ENCODE assay signal across 8 cellular contexts in genomic region chr3:59818033-59818936, GRCh38.
DNase-seq lines count a peak whose midpoint lies in the region; ATAC-seq and TF ChIP-seq lines count a peak whose summit lies in the region.

No MANE protein-coding gene starts in this region.

- peaks cover 16% of the 10 kb centered on the region for H3K9me3 Mint-ChIP-seq in neural crest cell
- peaks cover 0 to 2% (median 0%) of the 10 kb centered on the region in 5 donors for H3K9me3 Mint-ChIP-seq in CD8-positive, alpha-beta memory T cell

- peaks cover 8% of the 10 kb centered on the region for H3K36me3 Mint-ChIP-seq in neural crest cell (ENCODE audit: low read depth)
- H3K36me3 Mint-ChIP-seq in CD8-positive, alpha-beta memory T cell, result peaks cover 0 to 9% (median 2%) of the 10 kb centered on the region in 3 donors

- no peaks in the 10 kb centered on the region for H3K27me3 Mint-ChIP-seq in neural crest cell (ENCODE audit: low read depth)
- H3K27me3 Mint-ChIP-seq in CD8-positive, alpha-beta memory T cell, result no peaks in the 10 kb centered on the region

- H3K27ac Mint-ChIP-seq in neural crest cell (ENCODE audit: unreplicated experiment), result peak overlapping the region; percentile 68
- no peak overlapping the region for H3K27ac Mint-ChIP-seq in CD8-positive, alpha-beta memory T cell

- H3K4me1 Mint-ChIP-seq in neural crest cell, result peaks cover 24% of the 10 kb centered on the region
- no peaks in the 10 kb centered on the region for H3K4me1 Mint-ChIP-seq in CD8-positive, alpha-beta memory T cell

- H3K27ac ChIP-seq in CD8-positive, alpha-beta memory T cell (ENCODE audit: low read depth, low read length), result no peak overlapping the region

- H3K9me3 ChIP-seq in CD8-positive, alpha-beta memory T cell (ENCODE audit: low read length), result no peaks in the 10 kb centered on the region

- DNase-seq in AG20443 (ENCODE audit: low spot score) (peak; percentile 90), OCI-M1 (lab: John Stamatoyannopoulos, UW) (peak; percentile 14), epithelial cell of proximal tubule (ENCODE audit: low read depth) (peak; percentile 74), neural crest cell (ENCODE audit: low read depth, low spot score) (no peak), mesenteric fat pad (ENCODE audit: low spot score) (no peak), activated gamma-delta T cell (lab: John Stamatoyannopoulos, UW) (no peak)
- DNase-seq in CD8-positive, alpha-beta memory T cell, result no peak

- ATAC-seq in HG03442 (IDR thresholded peaks at IDR 0.05; ENCODE audit: unreplicated experiment), result no peak

- H3K4me1 ChIP-seq in CD8-positive, alpha-beta memory T cell (ENCODE audit: insufficient read depth, low read length), result no peaks in the 10 kb centered on the region

- POLR2A ChIA-PET in CD8-positive, alpha-beta memory T cell (lab: Charles Lee), result no interaction called here

- H3K4me3 ChIP-seq in epithelial cell of proximal tubule (ENCODE audit: low read depth, low read length), result no peak overlapping the region
- no peak overlapping the region for H3K4me3 ChIP-seq in CD8-positive, alpha-beta memory T cell (ENCODE audit: low read length)

- TF ChIP-seq CTCF in epithelial cell of proximal tubule (conservative IDR thresholded peaks at IDR 0.05; ENCODE audit: low read depth, low read length), result no peak
- TF ChIP-seq CTCF in neural crest cell (conservative IDR thresholded peaks at IDR 0.05), result no peak

- CTCF ChIA-PET in CD8-positive, alpha-beta memory T cell (lab: Charles Lee), result interaction anchor here (1.1 kb wide), 1 partner anchor 13 kb away, joined by 4 read pairs; no protein-coding TSS in a partner anchor

- no peaks in the 10 kb centered on the region for H3K27me3 ChIP-seq in CD8-positive, alpha-beta memory T cell (ENCODE audit: insufficient read depth, low read length, poor library complexity, severe bottlenecking)

- H3K36me3 ChIP-seq in CD8-positive, alpha-beta memory T cell (ENCODE audit: insufficient read depth, low read length), result no peaks in the 10 kb centered on the region

- peak overlapping the region; percentile 58 for H3K4me3 Mint-ChIP-seq in neural crest cell
- H3K4me3 Mint-ChIP-seq in CD8-positive, alpha-beta memory T cell, result no peak overlapping the region

Comparison
In these comparisons a context has a peak if more than half of its experiments do, and no peak if none do; other contexts are left out.
1. DNase-seq: peak in AG20443 (single experiment), OCI-M1 (single experiment) and epithelial cell of proximal tubule (single experiment); none in neural crest cell (single experiment), mesenteric fat pad (single experiment), CD8-positive, alpha-beta memory T cell (0 of 5) and activated gamma-delta T cell (single experiment).